Comparison of ENCODE assay signal across 21 cellular contexts in the genomic region with DNA sequence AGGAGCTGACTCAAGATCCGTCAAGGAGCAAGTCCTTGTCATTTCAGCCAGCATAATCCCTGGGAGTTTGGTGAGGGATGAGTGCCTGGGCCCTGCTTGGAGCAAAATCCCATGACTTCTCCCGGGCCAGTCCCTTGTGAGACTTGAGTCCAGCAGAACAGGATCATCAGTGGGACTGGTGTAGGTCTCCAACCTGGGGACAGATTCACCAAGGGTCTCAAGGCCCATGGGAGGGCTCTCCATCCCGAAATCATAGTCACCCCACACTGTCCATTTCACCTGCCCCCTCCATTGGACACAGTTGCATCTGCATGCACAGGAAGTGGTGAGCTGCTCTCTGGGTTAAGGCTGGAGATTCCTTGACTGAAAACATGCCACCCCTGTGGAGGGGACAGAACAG.
"Had no signal": no experiment of that assay in that cellular context is flagged by ENCODE, and none has a peak within 500 bp of the region (broad histone marks: within the 10 kb centered on the region; RNA-seq: fewer than 3 reads in every experiment).

No MANE protein-coding gene starts in this region.

- H3K4me1 ChIP-seq: upper lobe of left lung had no signal

- H3K27ac Mint-ChIP-seq: activated CD4-positive, alpha-beta T cell treated with anti-CD3 and anti-CD28 coated beads, Interleukin-2, amount 10 ng/mL, durations not matched to agents 7 days and 5 days; activated naive CD4-positive, alpha-beta T cell treated with anti-CD3 and anti-CD28 coated beads, Interleukin-2, amount 50 U/mL, for 72 hours; brain; dendritic cell treated with granulocyte-macrophage colony-stimulating factor and Interleukin-4, amounts not matched to agents 40 ng/mL and 50 ng/mL, for 4 days; naive B cell; progenitor cell of endocrine pancreas; T-helper 2 cell treated with Interferon-gamma antibody and Interleukin-4, amounts not matched to agents 5 μg/mL and 100 μg/mL, for 36 hours had no signal

- H3K27ac ChIP-seq: gastrocnemius medialis, thoracic aorta, upper lobe of left lung, WERI-Rb-1 had no signal

- DNase-seq: activated CD4-positive, alpha-beta T cell treated with anti-CD3 and anti-CD28 coated beads, Interleukin-2, amount 10 ng/mL, durations not matched to agents 7 days and 5 days; activated CD4-positive, CD25-positive, alpha-beta regulatory T cell treated with anti-CD3 and anti-CD28 coated beads, Interleukin-2, amount 50 U/mL, for 72 hours; aorta; effector CD8-positive, alpha-beta T cell; gastrocnemius medialis; left ventricle myocardium superior; mesendoderm; mucosa of descending colon; naive B cell; retina; SK-N-SH; stimulated activated CD4-positive, alpha-beta T cell treated with anti-CD3 and anti-CD28 coated beads, Interleukin-4, amount 100 ng/mL, for 1 hour; stimulated activated naive CD4-positive, alpha-beta T cell treated with Interleukin-2 at 50 U/mL for 16 hours; upper lobe of left lung; WERI-Rb-1 had no signal

- H3K9me3 ChIP-seq: gastrocnemius medialis, mucosa of descending colon, SK-N-SH, thoracic aorta, upper lobe of left lung had no signal

- H3K9me3 Mint-ChIP-seq: activated CD4-positive, alpha-beta T cell treated with anti-CD3 and anti-CD28 coated beads, Interleukin-2, amount 10 ng/mL, durations not matched to agents 7 days and 5 days; activated naive CD4-positive, alpha-beta T cell treated with anti-CD3 and anti-CD28 coated beads, Interleukin-2, amount 50 U/mL, for 72 hours; brain; dendritic cell treated with granulocyte-macrophage colony-stimulating factor and Interleukin-4, amounts not matched to agents 40 ng/mL and 50 ng/mL, for 4 days; T-helper 2 cell treated with Interferon-gamma antibody and Interleukin-4, amounts not matched to agents 5 μg/mL and 100 μg/mL, for 36 hours had no signal

- H3K4me3 ChIP-seq: gastrocnemius medialis, mucosa of descending colon, thoracic aorta, upper lobe of left lung had no signal

- H3K36me3 Mint-ChIP-seq: activated naive CD4-positive, alpha-beta T cell treated with anti-CD3 and anti-CD28 coated beads, Interleukin-2, amount 50 U/mL, for 72 hours; brain; naive B cell had no signal

- H3K27me3 ChIP-seq: gastrocnemius medialis, upper lobe of left lung had no signal

- H3K4me3 Mint-ChIP-seq: activated CD4-positive, alpha-beta T cell treated with anti-CD3 and anti-CD28 coated beads, Interleukin-2, amount 10 ng/mL, durations not matched to agents 7 days and 5 days; brain; dendritic cell treated with granulocyte-macrophage colony-stimulating factor and Interleukin-4, amounts not matched to agents 40 ng/mL and 50 ng/mL, for 4 days; T-helper 2 cell treated with Interferon-gamma antibody and Interleukin-4, amounts not matched to agents 5 μg/mL and 100 μg/mL, for 36 hours had no signal

- ATAC-seq: gastrocnemius medialis, left ventricle myocardium superior, mucosa of descending colon had no signal

- H3K36me3 ChIP-seq: gastrocnemius medialis, thoracic aorta, upper lobe of left lung, WERI-Rb-1 had no signal

- H3K4me1 Mint-ChIP-seq: activated CD4-positive, alpha-beta T cell treated with anti-CD3 and anti-CD28 coated beads, Interleukin-2, amount 10 ng/mL, durations not matched to agents 7 days and 5 days; brain; naive B cell had no signal
